ENCODE assay signal across 8 cellular contexts in the genomic region with DNA sequence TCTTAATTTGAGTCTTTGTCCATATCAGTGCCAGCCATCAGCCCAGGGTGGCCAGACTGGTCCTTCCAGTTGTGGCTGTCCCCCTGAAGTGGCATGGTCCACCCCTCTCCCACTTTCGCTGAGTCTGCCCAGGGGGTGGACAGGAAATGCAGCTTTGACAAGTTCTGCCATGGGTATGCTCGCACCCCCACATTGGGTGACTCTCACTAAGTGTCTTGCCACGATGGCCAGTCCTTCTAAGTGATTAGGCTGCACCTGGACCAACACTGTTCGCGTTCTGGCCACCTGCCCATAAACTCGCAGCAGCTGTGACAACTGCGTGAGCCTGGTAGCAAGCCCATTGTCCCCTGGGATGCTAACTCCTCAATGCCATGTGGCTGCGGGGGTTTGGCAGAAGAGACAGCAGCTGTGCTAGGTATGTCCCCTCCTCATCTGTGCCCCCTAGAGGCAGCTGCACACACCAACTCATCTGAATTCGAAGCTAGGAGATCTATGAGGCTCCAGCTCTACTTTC. TPM values are rescaled to one million over a fixed set of nuclear protein-coding genes. Genes with fewer than 3 reads are reported as not detected.
DNase-seq lines count a peak whose midpoint lies in the region; ATAC-seq, FAIRE-seq and TF ChIP-seq lines count a peak whose summit lies in the region.

No MANE protein-coding gene starts in this region.

- no peaks in the 10 kb centered on the region for H4K20me1 ChIP-seq in osteoblast (ENCODE audit: insufficient read depth, low read length)

- peaks cover 6% of the 10 kb centered on the region for H3K4me1 ChIP-seq in osteoblast (ENCODE audit: insufficient read depth, low read length)

- TF ChIP-seq CTCF in bronchial epithelial cell (IDR thresholded peaks at IDR 0.05; ENCODE audit: insufficient read depth, low read length, severe bottlenecking) (peak; percentile 53), osteoblast (IDR thresholded peaks at IDR 0.05; ENCODE audit: extremely low read depth, low read depth, low read length) (peak; percentile 29)

- no peaks in the 10 kb centered on the region for H3K36me3 Mint-ChIP-seq in activated CD4-positive, alpha-beta T cell treated with anti-CD3 and anti-CD28 coated beads, Interleukin-2, amount 10 ng/mL, durations not matched to agents 24 days and 14 days (ENCODE audit: low read depth)

- H3K4me1 Mint-ChIP-seq in activated CD4-positive, alpha-beta T cell treated with anti-CD3 and anti-CD28 coated beads, Interleukin-2, amount 10 ng/mL, durations not matched to agents 24 days and 14 days, result no peaks in the 10 kb centered on the region

- no peaks in the 10 kb centered on the region for H3K9me3 ChIP-seq in osteoblast (ENCODE audit: low read depth, low read length)

- intact Hi-C loops in activated CD4-positive, alpha-beta T cell treated with anti-CD3 and anti-CD28 coated beads, Interleukin-2, amount 10 ng/mL, durations not matched to agents 24 days and 14 days (cut with micrococcal nuclease), result no loop called here

- TF ChIP-seq POLR2A in GM18505 (IDR thresholded peaks at IDR 0.05; ENCODE audit: borderline replicate concordance, extremely low read depth, insufficient read depth, insufficient read length), result no peak

- DNase-seq in NCI-H2029 (lab: John Stamatoyannopoulos, UW) (peak; percentile 88), bronchial epithelial cell (ENCODE audit: low read depth) (no peak), osteoblast (ENCODE audit: insufficient read length, low spot score, missing footprints) (no peak), AG20443 (ENCODE audit: low spot score) (no peak)
- no peak for DNase-seq in activated CD4-positive, alpha-beta T cell treated with anti-CD3 and anti-CD28 coated beads, Interleukin-2, amount 10 ng/mL, durations not matched to agents 24 days and 14 days

- H3K9me3 Mint-ChIP-seq in activated CD4-positive, alpha-beta T cell treated with anti-CD3 and anti-CD28 coated beads, Interleukin-2, amount 10 ng/mL, durations not matched to agents 24 days and 14 days, result no peaks in the 10 kb centered on the region

- no peak overlapping the region for H2AFZ ChIP-seq in osteoblast (ENCODE audit: low read length)

- H3K27me3 Mint-ChIP-seq in activated CD4-positive, alpha-beta T cell treated with anti-CD3 and anti-CD28 coated beads, Interleukin-2, amount 10 ng/mL, durations not matched to agents 24 days and 14 days, result peaks cover 4% of the 10 kb centered on the region

- ATAC-seq in GM18505 (IDR thresholded peaks at IDR 0.05; ENCODE audit: unreplicated experiment) (peak; percentile 62), HG02642 (IDR thresholded peaks at IDR 0.05; ENCODE audit: poor library complexity, unreplicated experiment) (peak; percentile 78), HG02970 (IDR thresholded peaks at IDR 0.05; ENCODE audit: low FRiP score, unreplicated experiment) (no peak)

- H3K27ac ChIP-seq in osteoblast (ENCODE audit: low read depth, low read length), result no peak overlapping the region

- no peak for FAIRE-seq in bronchial epithelial cell (lab: Jason Lieb, UNC)

- H3K4me3 Mint-ChIP-seq in activated CD4-positive, alpha-beta T cell treated with anti-CD3 and anti-CD28 coated beads, Interleukin-2, amount 10 ng/mL, durations not matched to agents 24 days and 14 days, result no peak overlapping the region

- H3K36me3 ChIP-seq in bronchial epithelial cell (ENCODE audit: control insufficient read depth, insufficient read depth, low read length) (no peaks in the 10 kb centered on the region), osteoblast (ENCODE audit: insufficient read depth, low read length) (no peaks in the 10 kb centered on the region)

- H3K79me2 ChIP-seq in osteoblast (ENCODE audit: insufficient read depth, low read length), result no peaks in the 10 kb centered on the region

- H3K4me2 ChIP-seq in osteoblast (ENCODE audit: insufficient read depth, low read length), result no peak overlapping the region

- no peak overlapping the region for H3K27ac Mint-ChIP-seq in activated CD4-positive, alpha-beta T cell treated with anti-CD3 and anti-CD28 coated beads, Interleukin-2, amount 10 ng/mL, durations not matched to agents 24 days and 14 days

- H3K27me3 ChIP-seq in bronchial epithelial cell (ENCODE audit: control insufficient read depth, insufficient read depth, low read length) (no peaks in the 10 kb centered on the region), osteoblast (ENCODE audit: insufficient read depth, low read length) (no peaks in the 10 kb centered on the region)

- H3K4me3 ChIP-seq in bronchial epithelial cell (ENCODE audit: low read depth, low read length) (no peak overlapping the region), osteoblast (ENCODE audit: insufficient read depth, low read length) (no peak overlapping the region)

RNA-seq across cellular contexts. Expression of a gene that starts 10.0 kb away (rescaled TPM):
- 1.6 and 3.2 TPM in 2 replicates for total RNA-seq in bronchial epithelial cell
- total RNA-seq in osteoblast, result 6.2 and 9.8 TPM in 2 replicates
- not detected in 2 replicates for total RNA-seq in activated CD4-positive, alpha-beta T cell treated with anti-CD3 and anti-CD28 coated beads, Interleukin-2, amount 10 ng/mL, durations not matched to agents 24 days and 14 days
